Comparison of ENCODE assay signal across 10 cellular contexts in the genomic region with DNA sequence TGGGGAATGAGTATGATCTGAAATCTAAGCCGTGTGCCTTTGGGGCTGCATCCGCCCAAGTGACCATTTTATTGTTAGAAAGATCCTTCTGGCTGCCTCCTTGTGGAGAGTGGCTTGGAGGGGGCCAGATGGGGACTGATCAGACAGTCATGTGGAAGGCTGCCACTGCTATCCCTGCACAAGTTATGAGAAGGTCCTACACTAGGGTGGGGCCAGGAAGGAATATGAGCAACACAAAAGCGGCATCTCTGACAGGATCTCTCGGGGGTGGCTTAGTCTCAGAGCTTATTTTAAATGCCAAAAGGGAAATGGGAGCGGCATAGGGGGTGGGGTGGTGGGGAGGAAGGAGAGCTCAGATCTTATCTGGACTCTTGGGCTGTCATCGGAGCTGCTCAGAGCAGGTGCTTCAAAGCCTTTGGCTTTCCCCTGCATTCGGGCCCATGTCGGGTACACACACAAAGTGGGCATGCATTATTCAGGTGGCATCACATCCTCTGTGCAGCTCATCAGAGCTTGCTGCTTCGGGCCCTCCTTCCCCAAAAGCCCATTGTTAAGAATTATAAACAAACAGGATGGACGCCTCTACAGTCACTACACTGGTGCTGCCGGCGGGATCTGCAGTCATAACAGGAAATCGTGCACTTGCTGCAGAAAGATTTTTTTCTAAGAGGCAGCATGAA.
DNase-seq lines count a peak whose midpoint lies in the region; ATAC-seq and TF ChIP-seq lines count a peak whose summit lies in the region.
"Had no signal": no experiment of that assay in that cellular context is flagged by ENCODE, and none has a peak within 500 bp of the region (broad histone marks: within the 10 kb centered on the region; RNA-seq: fewer than 3 reads in every experiment).

No MANE protein-coding gene starts in this region.

- H3K4me1 Mint-ChIP-seq in activated naive CD8-positive, alpha-beta T cell treated with anti-CD3 and anti-CD28 coated beads for 36 hours: peaks cover 10% of the 10 kb centered on the region
- H3K4me1 Mint-ChIP-seq: B cell had no signal

- ATAC-seq in GM21619 (IDR thresholded peaks at IDR 0.05; ENCODE audit: unreplicated experiment): no peak
- no peak for ATAC-seq in HG03175 (IDR thresholded peaks at IDR 0.05; ENCODE audit: unreplicated experiment)
- ATAC-seq: Panc1 had no signal

- no peaks in the 10 kb centered on the region for H3K27me3 Mint-ChIP-seq in activated naive CD8-positive, alpha-beta T cell treated with anti-CD3 and anti-CD28 coated beads for 36 hours
- H3K27me3 Mint-ChIP-seq: B cell had no signal

- DNase-seq in DMS153 treated with DMSO at 0.1 percent for 48 hours (lab: John Stamatoyannopoulos, UW; ENCODE audit: unreplicated experiment) (peak; percentile 26), GM13976 (ENCODE audit: low spot score) (no peak), AG20443 (ENCODE audit: low spot score) (no peak)
- DNase-seq in activated CD4-positive, alpha-beta T cell treated with anti-CD3 and anti-CD28 coated beads, Interleukin-2, amount 50 U/mL, for 1 hour: peak; percentile 71
- peak; percentile 36 for DNase-seq in activated naive CD8-positive, alpha-beta T cell treated with anti-CD3 and anti-CD28 coated beads for 36 hours
- peak; percentile 15 to 24 for DNase-seq in stimulated activated CD4-positive, alpha-beta T cell treated with anti-CD3 and anti-CD28 coated beads, Interleukin-2, amount 100 ng/mL, for 48 hours

- H3K9me3 Mint-ChIP-seq in activated naive CD8-positive, alpha-beta T cell treated with anti-CD3 and anti-CD28 coated beads for 36 hours: peaks cover 9% of the 10 kb centered on the region

- H3K36me3 Mint-ChIP-seq in activated naive CD8-positive, alpha-beta T cell treated with anti-CD3 and anti-CD28 coated beads for 36 hours: peaks cover 6% of the 10 kb centered on the region

- no peak overlapping the region for H3K4me3 Mint-ChIP-seq in activated naive CD8-positive, alpha-beta T cell treated with anti-CD3 and anti-CD28 coated beads for 36 hours
- H3K4me3 Mint-ChIP-seq: B cell had no signal

- in situ Hi-C loops in GM13976 (cut with MboI; ENCODE audit: low sequenced_read_pairs, unreplicated experiment): no loop called here

- H3K27ac Mint-ChIP-seq in activated naive CD8-positive, alpha-beta T cell treated with anti-CD3 and anti-CD28 coated beads for 36 hours: no peak overlapping the region
- H3K27ac Mint-ChIP-seq: B cell had no signal

- TF ChIP-seq CTCF in GM13976 (IDR thresholded peaks at IDR 0.05; ENCODE audit: borderline replicate concordance, control extremely low read depth, extremely low read depth, insufficient read depth, missing control alignments): no peak

Comparison
In these comparisons a context has a peak if more than half of its experiments do, and no peak if none do; other contexts are left out.
1. DNase-seq: peak in DMS153 treated with DMSO at 0.1 percent for 48 hours (single experiment), activated CD4-positive, alpha-beta T cell treated with anti-CD3 and anti-CD28 coated beads, Interleukin-2, amount 50 U/mL, for 1 hour (single experiment), activated naive CD8-positive, alpha-beta T cell treated with anti-CD3 and anti-CD28 coated beads for 36 hours (single experiment) and stimulated activated CD4-positive, alpha-beta T cell treated with anti-CD3 and anti-CD28 coated beads, Interleukin-2, amount 100 ng/mL, for 48 hours (2 of 2); none in GM13976 (single experiment) and AG20443 (single experiment).